Comparison of ENCODE assay signal across 29 cellular contexts in the genomic region with DNA sequence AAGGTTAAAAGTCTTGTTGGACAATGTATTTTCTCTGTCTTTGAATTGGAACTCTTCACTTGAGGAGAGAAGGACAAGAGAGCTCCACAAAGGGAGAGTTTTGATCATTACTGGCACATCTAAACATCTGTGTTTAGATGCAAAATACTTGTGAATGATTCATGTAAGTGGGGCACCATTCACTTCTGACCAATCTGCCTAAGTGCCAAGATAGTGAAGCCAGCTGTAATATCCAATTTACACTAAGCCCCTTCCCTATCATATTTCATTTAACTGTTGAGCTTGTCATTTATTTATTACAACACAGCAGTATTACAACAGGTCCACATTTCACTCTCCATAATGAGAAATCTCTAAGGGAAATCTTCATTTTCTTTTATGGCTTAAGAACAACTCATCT.
DNase-seq lines count a peak whose midpoint lies in the region; ATAC-seq and TF ChIP-seq lines count a peak whose summit lies in the region.
"Had no signal": no experiment of that assay in that cellular context is flagged by ENCODE, and none has a peak within 500 bp of the region (broad histone marks: within the 10 kb centered on the region; RNA-seq: fewer than 3 reads in every experiment).

No MANE protein-coding gene starts in this region.

- H3K9me3 ChIP-seq in mammary epithelial cell (replicated peaks; ENCODE audit: insufficient read depth, low read length) = peaks cover 5% of the 10 kb centered on the region
- H3K9me3 ChIP-seq in naive thymus-derived CD4-positive, alpha-beta T cell (ENCODE audit: control insufficient read depth in 2 of 3, low read length in 3 of 3) = no peaks in the 10 kb centered on the region
- H3K9me3 ChIP-seq: BLaER1 treated with 17β-estradiol and CSF1 and Interleukin-3, amounts not matched to agents 10 nM and 100 nM; SJCRH30 had no signal

- H3K4me1 ChIP-seq in mammary epithelial cell (ENCODE audit: insufficient read depth, low read length) = no peaks in the 10 kb centered on the region
- no peaks in the 10 kb centered on the region for H3K4me1 ChIP-seq in naive thymus-derived CD4-positive, alpha-beta T cell (ENCODE audit: control insufficient read depth in 2 of 2, insufficient read depth in 2 of 2, low read length in 2 of 2)
- H3K4me1 ChIP-seq: BLaER1 treated with 17β-estradiol and CSF1 and Interleukin-3, amounts not matched to agents 10 nM and 100 nM; SJCRH30 had no signal

- H3K27ac Mint-ChIP-seq in MCF 10A (ENCODE audit: low read depth, unreplicated experiment) = no peak overlapping the region
- no peak overlapping the region for H3K27ac Mint-ChIP-seq in naive thymus-derived CD4-positive, alpha-beta T cell
- H3K27ac Mint-ChIP-seq: CD4-positive, alpha-beta T cell had no signal

- TF ChIP-seq CTCF in MCF 10A (IDR thresholded peaks at IDR 0.05; ENCODE audit: unreplicated experiment) (no peak), mammary epithelial cell (conservative IDR thresholded peaks at IDR 0.05 in 1 of 2, IDR thresholded peaks at IDR 0.05 in 1 of 2; ENCODE audit: extremely low read depth in 1 of 2, insufficient read depth in 1 of 2, low read depth in 1 of 2, low read length in 2 of 2) (no peak)

- H3K9ac ChIP-seq in mammary epithelial cell (ENCODE audit: insufficient read depth, low read length) = no peak overlapping the region
- H3K9ac ChIP-seq: BLaER1 treated with 17β-estradiol and CSF1 and Interleukin-3, amounts not matched to agents 10 nM and 100 nM had no signal

- H3K27ac ChIP-seq in mammary epithelial cell (ENCODE audit: insufficient read depth, low read depth, low read length) = no peak overlapping the region
- H3K27ac ChIP-seq in naive thymus-derived CD4-positive, alpha-beta T cell (ENCODE audit: low read depth, low read length) = no peak overlapping the region
- H3K27ac ChIP-seq: BLaER1 treated with 17β-estradiol and CSF1 and Interleukin-3, amounts not matched to agents 10 nM and 100 nM; SJCRH30 had no signal

- no peak overlapping the region for H3K4me3 Mint-ChIP-seq in MCF 10A (ENCODE audit: unreplicated experiment)
- H3K4me3 Mint-ChIP-seq in naive thymus-derived CD4-positive, alpha-beta T cell = no peak overlapping the region
- H3K4me3 Mint-ChIP-seq: CD4-positive, alpha-beta T cell had no signal

- intact Hi-C loops in MCF 10A (cut with micrococcal nuclease) = no loop called here
- intact Hi-C loops in mammary epithelial cell (cut with micrococcal nuclease) = no loop called here
- intact Hi-C loops in naive thymus-derived CD4-positive, alpha-beta T cell (cut with micrococcal nuclease) = no loop called here

- no peak overlapping the region for H3K4me2 ChIP-seq in mammary epithelial cell (ENCODE audit: insufficient read depth, low read depth, low read length)
- H3K4me2 ChIP-seq: BLaER1 treated with 17β-estradiol and CSF1 and Interleukin-3, amounts not matched to agents 10 nM and 100 nM had no signal

- H3K4me1 Mint-ChIP-seq in MCF 10A (ENCODE audit: insufficient read depth, unreplicated experiment) = no peaks in the 10 kb centered on the region
- H3K4me1 Mint-ChIP-seq in naive thymus-derived CD4-positive, alpha-beta T cell = no peaks in the 10 kb centered on the region

- dilution Hi-C loops in mammary epithelial cell (cut with HindIII; ENCODE audit: low sequenced_read_pairs) = no loop called here

- H3K4me3 ChIP-seq in mammary epithelial cell (replicated peaks in 1 of 3; ENCODE audit: insufficient read depth in 1 of 3, low read depth in 2 of 3, low read length in 3 of 3) = no peak overlapping the region
- H3K4me3 ChIP-seq in naive thymus-derived CD4-positive, alpha-beta T cell (ENCODE audit: low read length) = no peak overlapping the region
- H3K4me3 ChIP-seq: BLaER1 treated with 17β-estradiol and CSF1 and Interleukin-3, amounts not matched to agents 10 nM and 100 nM; K562; SJCRH30 had no signal

- POLR2A ChIA-PET in MCF 10A (lab: Yijun Ruan, JAX) = no interaction called here
- POLR2A ChIA-PET in naive thymus-derived CD4-positive, alpha-beta T cell (lab: Charles Lee) = no interaction called here

- CTCF ChIA-PET in MCF 10A (lab: Yijun Ruan, JAX) (interaction anchor here (0.9 to 1.1 kb wide), 2 partner anchors 13 to 442 kb away, joined by 3 read pairs; no protein-coding TSS in a partner anchor), mammary epithelial cell (lab: Charles Lee; ENCODE audit: low non-redundant PET) (no interaction called here)
- CTCF ChIA-PET in naive thymus-derived CD4-positive, alpha-beta T cell (lab: Charles Lee) = no interaction called here

- no peak for ATAC-seq in HG03457 (IDR thresholded peaks at IDR 0.05; ENCODE audit: unreplicated experiment)
- no peak for ATAC-seq in naive thymus-derived CD4-positive, alpha-beta T cell
- ATAC-seq: K562, PC-3, Right ventricle myocardium inferior, SK-N-SH treated with all-trans-retinoic acid at 6 μM for 48 hours had no signal

- H3K9me3 Mint-ChIP-seq in MCF 10A (ENCODE audit: unreplicated experiment) = no peaks in the 10 kb centered on the region
- peaks cover 0 to 8% (median 2%) of the 10 kb centered on the region in 11 donors for H3K9me3 Mint-ChIP-seq in naive thymus-derived CD4-positive, alpha-beta T cell

- DNase-seq in MCF 10A (ENCODE audit: unreplicated experiment) (peak; percentile 21), mammary epithelial cell (no peak), NCI-H524 treated with DMSO at 0.1 percent for 48 hours (lab: John Stamatoyannopoulos, UW) (peak; percentile 10), fibroblast of gingiva (ENCODE audit: low read depth) (peak; percentile 75), NCI-H1694 treated with DMSO at 0.1 percent for 48 hours (lab: John Stamatoyannopoulos, UW) (no peak), GM19240 (ENCODE audit: insufficient read length, low spot score) (no peak)
- no peak for DNase-seq in naive thymus-derived CD4-positive, alpha-beta T cell
- DNase-seq: 8988T; ACHN; CD4-positive, alpha-beta T cell; DMS79; EL; GDM1; NCI-H1092; NCI-H1417 treated with DMSO at 0.1 percent for 48 hours; NCI-H187; NCI-H2081 treated with DMSO at 0.1 percent for 48 hours; NCI-H2171; NCI-H226; NCI-H510A; NCI-H748 treated with DMSO at 0.1 percent for 48 hours; NK-92 treated with Interleukin-12 subunit alpha and Interleukin-12 subunit beta, amount 100 ng/mL, for 24 hours; PC-3 had no signal

- no peak overlapping the region for H2AFZ ChIP-seq in mammary epithelial cell (ENCODE audit: low read depth, low read length)

- H3K27me3 Mint-ChIP-seq in MCF 10A (ENCODE audit: insufficient read depth, unreplicated experiment) = no peaks in the 10 kb centered on the region
- H3K27me3 Mint-ChIP-seq in naive thymus-derived CD4-positive, alpha-beta T cell = no peaks in the 10 kb centered on the region
- H3K27me3 Mint-ChIP-seq: CD4-positive, alpha-beta T cell had no signal

- no peaks in the 10 kb centered on the region for H3K27me3 ChIP-seq in mammary epithelial cell (ENCODE audit: insufficient read depth, low read length)
- H3K27me3 ChIP-seq in naive thymus-derived CD4-positive, alpha-beta T cell (ENCODE audit: control insufficient read depth in 2 of 2, insufficient read depth in 2 of 2, low read length in 2 of 2) = no peaks in the 10 kb centered on the region
- H3K27me3 ChIP-seq: BLaER1 treated with 17β-estradiol and CSF1 and Interleukin-3, amounts not matched to agents 10 nM and 100 nM; SJCRH30 had no signal

- no peaks in the 10 kb centered on the region for H3K36me3 Mint-ChIP-seq in MCF 10A (ENCODE audit: insufficient read depth, unreplicated experiment)
- H3K36me3 Mint-ChIP-seq in naive thymus-derived CD4-positive, alpha-beta T cell = no peaks in the 10 kb centered on the region

- H4K20me1 ChIP-seq in mammary epithelial cell (ENCODE audit: insufficient read depth, low read length) = no peaks in the 10 kb centered on the region
- H4K20me1 ChIP-seq: BLaER1 treated with 17β-estradiol and CSF1 and Interleukin-3, amounts not matched to agents 10 nM and 100 nM had no signal

- H3K79me2 ChIP-seq in mammary epithelial cell (ENCODE audit: insufficient read depth, low read length) = no peaks in the 10 kb centered on the region

- no peaks in the 10 kb centered on the region for H3K36me3 ChIP-seq in mammary epithelial cell (ENCODE audit: insufficient read depth, low read length)
- no peaks in the 10 kb centered on the region for H3K36me3 ChIP-seq in naive thymus-derived CD4-positive, alpha-beta T cell (ENCODE audit: control insufficient read depth in 2 of 3, insufficient read depth in 3 of 3, low read length in 3 of 3)
- H3K36me3 ChIP-seq: BLaER1 treated with 17β-estradiol and CSF1 and Interleukin-3, amounts not matched to agents 10 nM and 100 nM; SJCRH30 had no signal

- in situ Hi-C loops in mammary epithelial cell (cut with MboI; ENCODE audit: low sequenced_read_pairs in 2 of 2) = no loop called here

- BruUV-seq in MCF 10A (replicated peaks; lab: Mats Ljungman, UMichigan) = no TSS peak
- no TSS peak for BruUV-seq in mammary epithelial cell (replicated peaks; lab: Mats Ljungman, UMichigan)

Comparison
In these comparisons a context has a peak if more than half of its experiments do, and no peak if none do; other contexts are left out.
1. DNase-seq: peak in MCF 10A (single experiment), NCI-H524 treated with DMSO at 0.1 percent for 48 hours (single experiment) and fibroblast of gingiva (single experiment); none in mammary epithelial cell (single experiment), NCI-H1694 treated with DMSO at 0.1 percent for 48 hours (single experiment), GM19240 (single experiment) and naive thymus-derived CD4-positive, alpha-beta T cell (0 of 9).